1 cellular context compared by ENCODE assay signal in genomic region chr16:83004868-83005652, GRCh38.
TF ChIP-seq lines count a peak whose summit lies in the region.

No MANE protein-coding gene starts in this region.

TF ChIP-seq in H1, 55 proteins besides CTCF, POLR2A, EP300 and RAD21 (continued from another document):
- TF ChIP-seq, protein P1, sequence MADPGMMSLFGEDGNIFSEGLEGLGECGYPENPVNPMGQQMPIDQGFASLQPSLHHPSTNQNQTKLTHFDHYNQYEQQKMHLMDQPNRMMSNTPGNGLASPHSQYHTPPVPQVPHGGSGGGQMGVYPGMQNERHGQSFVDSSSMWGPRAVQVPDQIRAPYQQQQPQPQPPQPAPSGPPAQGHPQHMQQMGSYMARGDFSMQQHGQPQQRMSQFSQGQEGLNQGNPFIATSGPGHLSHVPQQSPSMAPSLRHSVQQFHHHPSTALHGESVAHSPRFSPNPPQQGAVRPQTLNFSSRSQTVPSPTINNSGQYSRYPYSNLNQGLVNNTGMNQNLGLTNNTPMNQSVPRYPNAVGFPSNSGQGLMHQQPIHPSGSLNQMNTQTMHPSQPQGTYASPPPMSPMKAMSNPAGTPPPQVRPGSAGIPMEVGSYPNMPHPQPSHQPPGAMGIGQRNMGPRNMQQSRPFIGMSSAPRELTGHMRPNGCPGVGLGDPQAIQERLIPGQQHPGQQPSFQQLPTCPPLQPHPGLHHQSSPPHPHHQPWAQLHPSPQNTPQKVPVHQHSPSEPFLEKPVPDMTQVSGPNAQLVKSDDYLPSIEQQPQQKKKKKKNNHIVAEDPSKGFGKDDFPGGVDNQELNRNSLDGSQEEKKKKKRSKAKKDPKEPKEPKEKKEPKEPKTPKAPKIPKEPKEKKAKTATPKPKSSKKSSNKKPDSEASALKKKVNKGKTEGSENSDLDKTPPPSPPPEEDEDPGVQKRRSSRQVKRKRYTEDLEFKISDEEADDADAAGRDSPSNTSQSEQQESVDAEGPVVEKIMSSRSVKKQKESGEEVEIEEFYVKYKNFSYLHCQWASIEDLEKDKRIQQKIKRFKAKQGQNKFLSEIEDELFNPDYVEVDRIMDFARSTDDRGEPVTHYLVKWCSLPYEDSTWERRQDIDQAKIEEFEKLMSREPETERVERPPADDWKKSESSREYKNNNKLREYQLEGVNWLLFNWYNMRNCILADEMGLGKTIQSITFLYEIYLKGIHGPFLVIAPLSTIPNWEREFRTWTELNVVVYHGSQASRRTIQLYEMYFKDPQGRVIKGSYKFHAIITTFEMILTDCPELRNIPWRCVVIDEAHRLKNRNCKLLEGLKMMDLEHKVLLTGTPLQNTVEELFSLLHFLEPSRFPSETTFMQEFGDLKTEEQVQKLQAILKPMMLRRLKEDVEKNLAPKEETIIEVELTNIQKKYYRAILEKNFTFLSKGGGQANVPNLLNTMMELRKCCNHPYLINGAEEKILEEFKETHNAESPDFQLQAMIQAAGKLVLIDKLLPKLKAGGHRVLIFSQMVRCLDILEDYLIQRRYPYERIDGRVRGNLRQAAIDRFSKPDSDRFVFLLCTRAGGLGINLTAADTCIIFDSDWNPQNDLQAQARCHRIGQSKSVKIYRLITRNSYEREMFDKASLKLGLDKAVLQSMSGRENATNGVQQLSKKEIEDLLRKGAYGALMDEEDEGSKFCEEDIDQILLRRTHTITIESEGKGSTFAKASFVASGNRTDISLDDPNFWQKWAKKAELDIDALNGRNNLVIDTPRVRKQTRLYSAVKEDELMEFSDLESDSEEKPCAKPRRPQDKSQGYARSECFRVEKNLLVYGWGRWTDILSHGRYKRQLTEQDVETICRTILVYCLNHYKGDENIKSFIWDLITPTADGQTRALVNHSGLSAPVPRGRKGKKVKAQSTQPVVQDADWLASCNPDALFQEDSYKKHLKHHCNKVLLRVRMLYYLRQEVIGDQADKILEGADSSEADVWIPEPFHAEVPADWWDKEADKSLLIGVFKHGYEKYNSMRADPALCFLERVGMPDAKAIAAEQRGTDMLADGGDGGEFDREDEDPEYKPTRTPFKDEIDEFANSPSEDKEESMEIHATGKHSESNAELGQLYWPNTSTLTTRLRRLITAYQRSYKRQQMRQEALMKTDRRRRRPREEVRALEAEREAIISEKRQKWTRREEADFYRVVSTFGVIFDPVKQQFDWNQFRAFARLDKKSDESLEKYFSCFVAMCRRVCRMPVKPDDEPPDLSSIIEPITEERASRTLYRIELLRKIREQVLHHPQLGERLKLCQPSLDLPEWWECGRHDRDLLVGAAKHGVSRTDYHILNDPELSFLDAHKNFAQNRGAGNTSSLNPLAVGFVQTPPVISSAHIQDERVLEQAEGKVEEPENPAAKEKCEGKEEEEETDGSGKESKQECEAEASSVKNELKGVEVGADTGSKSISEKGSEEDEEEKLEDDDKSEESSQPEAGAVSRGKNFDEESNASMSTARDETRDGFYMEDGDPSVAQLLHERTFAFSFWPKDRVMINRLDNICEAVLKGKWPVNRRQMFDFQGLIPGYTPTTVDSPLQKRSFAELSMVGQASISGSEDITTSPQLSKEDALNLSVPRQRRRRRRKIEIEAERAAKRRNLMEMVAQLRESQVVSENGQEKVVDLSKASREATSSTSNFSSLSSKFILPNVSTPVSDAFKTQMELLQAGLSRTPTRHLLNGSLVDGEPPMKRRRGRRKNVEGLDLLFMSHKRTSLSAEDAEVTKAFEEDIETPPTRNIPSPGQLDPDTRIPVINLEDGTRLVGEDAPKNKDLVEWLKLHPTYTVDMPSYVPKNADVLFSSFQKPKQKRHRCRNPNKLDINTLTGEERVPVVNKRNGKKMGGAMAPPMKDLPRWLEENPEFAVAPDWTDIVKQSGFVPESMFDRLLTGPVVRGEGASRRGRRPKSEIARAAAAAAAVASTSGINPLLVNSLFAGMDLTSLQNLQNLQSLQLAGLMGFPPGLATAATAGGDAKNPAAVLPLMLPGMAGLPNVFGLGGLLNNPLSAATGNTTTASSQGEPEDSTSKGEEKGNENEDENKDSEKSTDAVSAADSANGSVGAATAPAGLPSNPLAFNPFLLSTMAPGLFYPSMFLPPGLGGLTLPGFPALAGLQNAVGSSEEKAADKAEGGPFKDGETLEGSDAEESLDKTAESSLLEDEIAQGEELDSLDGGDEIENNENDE (IDR thresholded peaks at IDR 0.05; ENCODE audit: insufficient replicate concordance, low read length): no peak
- TF ChIP-seq RXRA (IDR thresholded peaks at IDR 0.05; ENCODE audit: insufficient read depth, low read depth, low read length) (no peak), SAP30 (IDR thresholded peaks at IDR 0.05; ENCODE audit: insufficient read depth, insufficient replicate concordance, low read length) (no peak), SIX5 (IDR thresholded peaks at IDR 0.05; ENCODE audit: low read depth, low read length) (peak; percentile 48)
